22 cellular contexts compared by ENCODE assay signal in the genomic region with DNA sequence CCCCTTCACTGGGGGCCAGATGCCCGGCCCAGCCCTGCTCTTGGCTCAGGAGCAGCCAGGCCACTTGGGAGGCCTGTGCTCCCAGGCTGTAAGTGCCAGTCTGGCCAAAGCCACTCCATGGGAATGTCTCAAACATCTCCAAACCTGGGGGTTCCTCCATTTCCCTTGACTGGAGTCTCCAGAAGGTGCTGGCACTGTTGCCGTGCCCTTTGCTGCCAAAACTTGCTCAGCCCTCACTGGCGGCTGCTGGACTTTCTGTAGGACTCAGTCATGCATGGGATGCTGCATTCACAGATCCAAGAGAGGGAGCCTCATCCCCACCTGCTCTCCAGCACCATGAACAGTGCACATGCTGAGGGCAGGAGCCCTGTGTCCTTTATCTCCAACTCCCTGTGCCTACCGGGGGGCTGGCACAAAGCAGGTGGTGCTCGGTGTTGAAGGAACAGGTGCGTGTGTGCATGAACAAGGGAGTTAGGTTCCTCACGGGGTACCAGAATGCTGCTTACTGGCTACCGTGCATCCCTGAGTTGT. TPM values are rescaled to one million over a fixed set of nuclear protein-coding genes. Genes with fewer than 3 reads are reported as not detected.
DNase-seq lines count a peak whose midpoint lies in the region; FAIRE-seq and TF ChIP-seq lines count a peak whose summit lies in the region.
"Had no signal": no experiment of that assay in that cellular context is flagged by ENCODE, and none has a peak within 500 bp of the region (broad histone marks: within the 10 kb centered on the region; RNA-seq: fewer than 3 reads in every experiment).

No MANE protein-coding gene starts in this region.

- H2BK12ac ChIP-seq in neuronal stem cell (ENCODE audit: low read length) = no peak overlapping the region

- H2BK120ac ChIP-seq in neuronal stem cell (ENCODE audit: low read depth, low read length) = no peak overlapping the region

- H3K23ac ChIP-seq in neuronal stem cell (ENCODE audit: low read depth, low read length, poor library complexity) = no peak overlapping the region

- H3K9me3 ChIP-seq in neuronal stem cell (replicated peaks in 1 of 2; ENCODE audit: control insufficient read depth in 2 of 2, insufficient read depth in 1 of 2, low read depth in 1 of 2, low read length in 2 of 2) = no peaks in the 10 kb centered on the region

- no peak overlapping the region for H3K14ac ChIP-seq in neuronal stem cell (ENCODE audit: low read length)

- DNase-seq in cerebellar cortex (ENCODE audit: low spot score) = peak; percentile 71
- DNase-seq in neuronal stem cell (ENCODE audit: low spot score) = no peak
- no peak for DNase-seq in AG08396 (ENCODE audit: low spot score)
- DNase-seq in DMS 273 (lab: John Stamatoyannopoulos, UW; ENCODE audit: unreplicated experiment) = no peak
- no peak for DNase-seq in HTR-8/SVneo (ENCODE audit: insufficient read length, low spot score)
- DNase-seq: ACHN; AML-193; CD4-positive, alpha-beta T cell; DMS79 treated with DMSO at 0.1 percent for 48 hours; HCEC 1CT; HFFc6; KG1 had no signal

- H3K4ac ChIP-seq in neuronal stem cell (ENCODE audit: low read length) = peak overlapping the region; percentile 90

- no peak overlapping the region for H3K27ac ChIP-seq in neuronal stem cell (replicated peaks; ENCODE audit: low read length)
- H3K27ac ChIP-seq: C4-2B had no signal

- peak overlapping the region in 1 of 2 donors; percentile 24 for H3K4me3 ChIP-seq in neuronal stem cell (ENCODE audit: low read length in 2 of 2)
- H3K4me3 ChIP-seq: GM12878, GM23338 had no signal

- TF ChIP-seq EP300 in Ishikawa (IDR thresholded peaks at IDR 0.05; ENCODE audit: borderline replicate concordance) = no peak

- H2BK5ac ChIP-seq in neuronal stem cell (ENCODE audit: low read length) = peak overlapping the region; percentile 87

- peaks cover 0 to 18% (median 2%) of the 10 kb centered on the region in 3 experiments for H3K27me3 ChIP-seq in neuronal stem cell (ENCODE audit: control insufficient read depth in 3 of 3, insufficient read depth in 3 of 3, low read depth in 1 of 3, low read length in 3 of 3)

- no peak overlapping the region for H3K4me2 ChIP-seq in neuronal stem cell (ENCODE audit: insufficient read depth, low read length, poor library complexity, severe bottlenecking)
- H3K4me2 ChIP-seq: GM23338 had no signal

- H3K4me1 ChIP-seq in neuronal stem cell (ENCODE audit: control insufficient read depth in 2 of 2, insufficient read depth in 1 of 2, low read depth in 1 of 2, low read length in 2 of 2) = peaks cover 0 to 12% of the 10 kb centered on the region in 2 donors

- peak overlapping the region; percentile 91 for H2BK15ac ChIP-seq in neuronal stem cell (ENCODE audit: low read length)

- no peaks in the 10 kb centered on the region for H3K36me3 ChIP-seq in neuronal stem cell (replicated peaks in 1 of 2; ENCODE audit: control insufficient read depth in 2 of 2, insufficient read depth in 2 of 2, low read length in 2 of 2)

- peak overlapping the region; percentile 78 for H3K18ac ChIP-seq in neuronal stem cell (ENCODE audit: low read length)

- FAIRE-seq in HTR-8/SVneo (lab: Jason Lieb, UNC) = no peak
- FAIRE-seq: A204.1, GM12878, GM19239, H54, HepG2 had no signal

- no peak overlapping the region for H3K9ac ChIP-seq in neuronal stem cell (ENCODE audit: low read depth, low read length, poor library complexity)

- no peak overlapping the region for H4K8ac ChIP-seq in neuronal stem cell (ENCODE audit: low read depth, low read length)

- peaks cover 2% of the 10 kb centered on the region for H3K79me1 ChIP-seq in neuronal stem cell (ENCODE audit: low read depth, low read length)

- TF ChIP-seq RAD21 in Ishikawa (IDR thresholded peaks at IDR 0.05; ENCODE audit: low read depth) = peak; percentile 18; the same call in 1 of the 2 replicates

- H2AK5ac ChIP-seq in neuronal stem cell (ENCODE audit: low read depth, low read length) = peak overlapping the region; percentile 82

- H4K91ac ChIP-seq in neuronal stem cell (ENCODE audit: low read depth, low read length, poor library complexity) = no peak overlapping the region

- no peak overlapping the region for H2AFZ ChIP-seq in neuronal stem cell (ENCODE audit: low read length)
- H2AFZ ChIP-seq: GM23338 had no signal

- no CpG with 5 or more reads among the region's 8 CpGs for WGBS in neuronal stem cell (ENCODE audit: extremely low coverage in 2 of 2, insufficient read length in 2 of 2, insufficient replicate concordance in 1 of 2), 2 donors

TF ChIP-seq in Ishikawa, 13 proteins besides CTCF, POLR2A, EP300 and RAD21:
- TF ChIP-seq, protein P1, sequence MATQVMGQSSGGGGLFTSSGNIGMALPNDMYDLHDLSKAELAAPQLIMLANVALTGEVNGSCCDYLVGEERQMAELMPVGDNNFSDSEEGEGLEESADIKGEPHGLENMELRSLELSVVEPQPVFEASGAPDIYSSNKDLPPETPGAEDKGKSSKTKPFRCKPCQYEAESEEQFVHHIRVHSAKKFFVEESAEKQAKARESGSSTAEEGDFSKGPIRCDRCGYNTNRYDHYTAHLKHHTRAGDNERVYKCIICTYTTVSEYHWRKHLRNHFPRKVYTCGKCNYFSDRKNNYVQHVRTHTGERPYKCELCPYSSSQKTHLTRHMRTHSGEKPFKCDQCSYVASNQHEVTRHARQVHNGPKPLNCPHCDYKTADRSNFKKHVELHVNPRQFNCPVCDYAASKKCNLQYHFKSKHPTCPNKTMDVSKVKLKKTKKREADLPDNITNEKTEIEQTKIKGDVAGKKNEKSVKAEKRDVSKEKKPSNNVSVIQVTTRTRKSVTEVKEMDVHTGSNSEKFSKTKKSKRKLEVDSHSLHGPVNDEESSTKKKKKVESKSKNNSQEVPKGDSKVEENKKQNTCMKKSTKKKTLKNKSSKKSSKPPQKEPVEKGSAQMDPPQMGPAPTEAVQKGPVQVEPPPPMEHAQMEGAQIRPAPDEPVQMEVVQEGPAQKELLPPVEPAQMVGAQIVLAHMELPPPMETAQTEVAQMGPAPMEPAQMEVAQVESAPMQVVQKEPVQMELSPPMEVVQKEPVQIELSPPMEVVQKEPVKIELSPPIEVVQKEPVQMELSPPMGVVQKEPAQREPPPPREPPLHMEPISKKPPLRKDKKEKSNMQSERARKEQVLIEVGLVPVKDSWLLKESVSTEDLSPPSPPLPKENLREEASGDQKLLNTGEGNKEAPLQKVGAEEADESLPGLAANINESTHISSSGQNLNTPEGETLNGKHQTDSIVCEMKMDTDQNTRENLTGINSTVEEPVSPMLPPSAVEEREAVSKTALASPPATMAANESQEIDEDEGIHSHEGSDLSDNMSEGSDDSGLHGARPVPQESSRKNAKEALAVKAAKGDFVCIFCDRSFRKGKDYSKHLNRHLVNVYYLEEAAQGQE (IDR thresholded peaks at IDR 0.05; ENCODE audit: low read depth) = peak; percentile 64
- no peak for TF ChIP-seq EGR1 (IDR thresholded peaks at IDR 0.05)

RNA-seq across cellular contexts. Expression of gene OTUB2, which starts 9.6 kb away (rescaled TPM):
- polyA plus RNA-seq in neuronal stem cell (2013, experiment 1 of 2) = 5.1 TPM
- 5.0 TPM for polyA plus RNA-seq in neuronal stem cell (2013, experiment 2 of 2)

RNA-seq across cellular contexts. Expression of gene CCDC197, which starts 19.4 kb away (rescaled TPM):
- not detected for polyA plus RNA-seq in neuronal stem cell (2013, experiment 1 of 2)
- polyA plus RNA-seq in neuronal stem cell (2013, experiment 2 of 2) = not detected
- polyA plus RNA-seq: BJ, GM23338, IgD-negative memory B cell had no signal

RNA-seq across cellular contexts. Expression of gene ASB2, which starts 40.1 kb away (rescaled TPM):
- 0.43 TPM for polyA plus RNA-seq in neuronal stem cell (2013, experiment 1 of 2)
- 0.50 TPM for polyA plus RNA-seq in neuronal stem cell (2013, experiment 2 of 2)
